Comparison of ENCODE assay signal across 10 cellular contexts in genomic region chr11:116601734-116602636, GRCh38.
DNase-seq lines count a peak whose midpoint lies in the region; TF ChIP-seq lines count a peak whose summit lies in the region.
"Had no signal": no experiment of that assay in that cellular context is flagged by ENCODE, and none has a peak within 500 bp of the region (broad histone marks: within the 10 kb centered on the region; RNA-seq: fewer than 3 reads in every experiment).

No MANE protein-coding gene starts in this region.

- DNase-seq in H4 (ENCODE audit: low spot score) (peak; percentile 31), NCI-H2081 treated with DMSO at 0.1 percent for 48 hours (lab: John Stamatoyannopoulos, UW) (peak; percentile 34), choroid plexus epithelial cell (ENCODE audit: low read depth) (peak; percentile 21), pulmonary artery endothelial cell (ENCODE audit: low read depth, low spot score) (peak; percentile 32), activated gamma-delta T cell treated with Interleukin-2 at 50 U/mL for 16 hours (no peak), AG08395 (ENCODE audit: low spot score) (no peak), dedifferentiated amniotic fluid mesenchymal stem cell (ENCODE audit: extremely low spot score) (no peak)
- DNase-seq: activated CD4-positive, alpha-beta T cell treated with anti-CD3 and anti-CD28 coated beads for 48 hours; central memory CD4-positive, alpha-beta T cell; stimulated activated CD4-positive, alpha-beta T cell treated with anti-CD3 and anti-CD28 coated beads, Interleukin-4, amount 100 ng/mL, for 4 hours had no signal

- TF ChIP-seq CTCF in choroid plexus epithelial cell (conservative IDR thresholded peaks at IDR 0.05; ENCODE audit: low read depth, low read length) = no peak

- no peak overlapping the region for H3K4me3 ChIP-seq in choroid plexus epithelial cell (ENCODE audit: low read depth, low read length)

Comparison
In these comparisons a context has a peak if more than half of its experiments do, and no peak if none do; other contexts are left out.
1. DNase-seq: peak in H4 (single experiment), NCI-H2081 treated with DMSO at 0.1 percent for 48 hours (single experiment), choroid plexus epithelial cell (single experiment) and pulmonary artery endothelial cell (single experiment); none in activated gamma-delta T cell treated with Interleukin-2 at 50 U/mL for 16 hours (single experiment), AG08395 (single experiment) and dedifferentiated amniotic fluid mesenchymal stem cell (single experiment).